Comparison of ENCODE assay signal across 10 cellular contexts in genomic region chr9:38061326-38061947, GRCh38. TPM values are rescaled to one million over a fixed set of nuclear protein-coding genes. Genes with fewer than 3 reads are reported as not detected.
A peak's percentile ranks its signal among the peaks of the same experiment; 100 is the strongest.
DNase-seq lines count a peak whose midpoint lies in the region; ATAC-seq and TF ChIP-seq lines count a peak whose summit lies in the region.
"Had no signal": no experiment of that assay in that cellular context is flagged by ENCODE, and none has a peak within 500 bp of the region (broad histone marks: within the 10 kb centered on the region; RNA-seq: fewer than 3 reads in every experiment).

No MANE protein-coding gene starts in this region.

- H3K36me3 ChIP-seq in heart right ventricle = no peaks in the 10 kb centered on the region
- no peaks in the 10 kb centered on the region for H3K36me3 ChIP-seq in upper lobe of right lung
- H3K36me3 ChIP-seq in SJCRH30 = peaks cover 16% of the 10 kb centered on the region

- DNase-seq in heart right ventricle = no peak
- DNase-seq in Right ventricle myocardium superior = no peak
- peak; percentile 25 for DNase-seq in upper lobe of right lung
- no peak for DNase-seq in NCI-H2196 treated with DMSO at 0.1 percent for 48 hours (lab: John Stamatoyannopoulos, UW; ENCODE audit: unreplicated experiment)
- no peak for DNase-seq in SJCRH30
- no peak for DNase-seq in SHP77 (lab: John Stamatoyannopoulos, UW)
- DNase-seq: ACHN, NCI-H2171 treated with DMSO at 0.1 percent for 48 hours had no signal

- H3K9me3 ChIP-seq in heart right ventricle = no peaks in the 10 kb centered on the region
- no peaks in the 10 kb centered on the region for H3K9me3 ChIP-seq in upper lobe of right lung
- H3K9me3 ChIP-seq in SJCRH30 (replicated peaks) = no peaks in the 10 kb centered on the region

- peaks cover 7% of the 10 kb centered on the region for H3K27me3 Mint-ChIP-seq in brain

- peak overlapping the region; percentile 4 to 68 (median 50) for H3K4me3 Mint-ChIP-seq in brain

- no peak overlapping the region for H3K4me3 ChIP-seq in heart right ventricle
- H3K4me3 ChIP-seq in upper lobe of right lung = no peak overlapping the region
- no peak overlapping the region for H3K4me3 ChIP-seq in SJCRH30

- TF ChIP-seq CTCF in heart right ventricle (IDR thresholded peaks at IDR 0.05) = no peak
- TF ChIP-seq CTCF in brain (conservative IDR thresholded peaks at IDR 0.05) = no peak
- TF ChIP-seq CTCF in upper lobe of right lung (IDR thresholded peaks at IDR 0.05) = no peak

- peaks cover 5% of the 10 kb centered on the region for H3K36me3 Mint-ChIP-seq in brain

- WGBS in heart right ventricle, 2 donors = 61 to 63% methylated on average over 6 of the region's 6 CpGs

- H3K4me1 Mint-ChIP-seq in brain = peaks cover 91% of the 10 kb centered on the region

- H3K4me1 ChIP-seq in heart right ventricle = peaks cover 22 to 100% (median 87%) of the 10 kb centered on the region in 9 donors
- peaks cover 54% of the 10 kb centered on the region for H3K4me1 ChIP-seq in upper lobe of right lung
- H3K4me1 ChIP-seq in SJCRH30 = peaks cover 49% of the 10 kb centered on the region

- H3K27ac Mint-ChIP-seq in brain = peak overlapping the region in 4 of 5 experiments; percentile 18 to 87 (median 73)

- ATAC-seq in heart right ventricle (no peak), Right ventricle myocardium superior (ENCODE audit: poor library complexity) (no peak), HG02981 (IDR thresholded peaks at IDR 0.05; ENCODE audit: unreplicated experiment) (peak; percentile 61), upper lobe of right lung (no peak)

- H3K27ac ChIP-seq in heart right ventricle (peak overlapping the region in 9 of 10 donors; percentile 31 to 98 (median 68)), upper lobe of right lung (peak overlapping the region; percentile 0), SJCRH30 (no peak overlapping the region; the same call in 1 of the 2 replicates)

- H3K9me3 Mint-ChIP-seq in brain = no peaks in the 10 kb centered on the region

- H3K27me3 ChIP-seq in heart right ventricle (no peaks in the 10 kb centered on the region), upper lobe of right lung (no peaks in the 10 kb centered on the region), SJCRH30 (no peaks in the 10 kb centered on the region)

- intact Hi-C loops in heart right ventricle (cut with DNase I) = loop anchor here in 3 of 10 donors (5.0 to 10.0 kb wide), 3 partner anchors 34 to 137 kb away; no protein-coding TSS in a partner anchor
- intact Hi-C loops in Right ventricle myocardium superior (cut with DNase I) = no loop called here
- intact Hi-C loops in upper lobe of right lung (cut with DNase I) = no loop called here

RNA-seq across cellular contexts. Expression of gene SHB, which starts 7.6 kb away (rescaled TPM):
- 10 to 100 TPM; 13.9 to 26.6 (median 18.0) TPM for total RNA-seq in heart right ventricle
- polyA plus RNA-seq in heart right ventricle = 10 to 100 TPM in 1 of 2 donors, 1 to 10 TPM in 1; 5.7 to 19.2 TPM
- 15.0 TPM for total RNA-seq in Right ventricle myocardium superior
- polyA plus RNA-seq in brain (ENCODE audit: insufficient read depth, low read depth, low replicate concordance) = 37.4 TPM
- 33.4 TPM for total RNA-seq in upper lobe of right lung
- total RNA-seq in SJCRH30 (2014; rRNA removed; shearing (Covaris generic)) = 14.7 and 14.9 TPM in 2 replicates
